2 cellular contexts compared by ENCODE assay signal in the genomic region with DNA sequence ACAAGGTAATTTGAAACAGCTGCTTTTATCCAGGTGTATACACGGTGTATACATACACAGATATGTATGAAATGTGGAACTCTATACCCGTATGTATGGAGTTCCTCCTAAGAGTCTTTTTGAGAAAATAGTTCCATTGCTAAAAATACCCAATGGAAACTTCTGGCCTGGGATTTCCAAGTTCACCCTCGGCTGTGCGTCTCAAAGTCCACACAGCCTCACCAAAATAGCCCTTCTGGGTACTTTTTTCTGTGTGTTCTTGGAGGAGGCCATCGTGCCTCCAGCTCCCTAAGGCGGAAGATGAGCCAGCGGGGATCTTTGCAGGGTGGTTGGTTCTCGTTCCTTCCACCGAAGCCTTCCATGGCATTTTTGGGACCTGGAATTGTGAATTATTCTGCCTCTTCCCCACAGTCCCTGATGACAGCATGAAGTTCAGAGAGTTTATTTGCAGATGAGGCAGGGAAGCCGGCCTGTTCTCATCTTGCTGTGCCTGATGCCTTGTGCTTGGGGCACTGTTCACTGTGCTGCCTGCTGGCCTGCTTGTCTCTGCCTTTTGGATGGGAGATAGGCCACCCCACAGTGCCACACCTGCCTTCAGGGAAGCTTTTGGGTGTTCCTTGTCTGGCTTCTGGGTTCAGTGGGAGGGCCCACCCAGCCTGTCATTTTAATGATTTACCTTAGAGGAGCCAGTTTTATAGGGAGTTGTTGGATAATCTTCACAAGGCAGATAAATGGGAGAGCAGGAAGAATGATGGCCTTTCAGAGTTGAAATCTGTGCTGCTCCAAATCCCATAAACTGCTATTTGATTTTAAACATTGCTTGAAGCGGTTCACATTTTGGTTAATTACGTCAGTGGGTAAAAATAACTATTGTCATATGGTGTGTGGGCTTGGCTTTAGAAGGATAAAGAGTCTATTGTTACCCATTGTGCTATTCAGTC.
TF ChIP-seq lines count a peak whose summit lies in the region.

No MANE protein-coding gene starts in this region.

TF ChIP-seq in GM12878, 131 proteins besides CTCF, POLR2A, EP300 and RAD21 (continued from another document and continues in another):
- TF ChIP-seq MEF2A (IDR thresholded peaks at IDR 0.05; ENCODE audit: insufficient read depth, low read depth, low read length), result no peak
- no peak for TF ChIP-seq MXI1 (IDR thresholded peaks at IDR 0.05; ENCODE audit: low read depth, low read length)
- TF ChIP-seq, protein P1, sequence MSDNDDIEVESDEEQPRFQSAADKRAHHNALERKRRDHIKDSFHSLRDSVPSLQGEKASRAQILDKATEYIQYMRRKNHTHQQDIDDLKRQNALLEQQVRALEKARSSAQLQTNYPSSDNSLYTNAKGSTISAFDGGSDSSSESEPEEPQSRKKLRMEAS (IDR thresholded peaks at IDR 0.05; ENCODE audit: low read depth, low read length), result no peak
- TF ChIP-seq, protein P2, sequence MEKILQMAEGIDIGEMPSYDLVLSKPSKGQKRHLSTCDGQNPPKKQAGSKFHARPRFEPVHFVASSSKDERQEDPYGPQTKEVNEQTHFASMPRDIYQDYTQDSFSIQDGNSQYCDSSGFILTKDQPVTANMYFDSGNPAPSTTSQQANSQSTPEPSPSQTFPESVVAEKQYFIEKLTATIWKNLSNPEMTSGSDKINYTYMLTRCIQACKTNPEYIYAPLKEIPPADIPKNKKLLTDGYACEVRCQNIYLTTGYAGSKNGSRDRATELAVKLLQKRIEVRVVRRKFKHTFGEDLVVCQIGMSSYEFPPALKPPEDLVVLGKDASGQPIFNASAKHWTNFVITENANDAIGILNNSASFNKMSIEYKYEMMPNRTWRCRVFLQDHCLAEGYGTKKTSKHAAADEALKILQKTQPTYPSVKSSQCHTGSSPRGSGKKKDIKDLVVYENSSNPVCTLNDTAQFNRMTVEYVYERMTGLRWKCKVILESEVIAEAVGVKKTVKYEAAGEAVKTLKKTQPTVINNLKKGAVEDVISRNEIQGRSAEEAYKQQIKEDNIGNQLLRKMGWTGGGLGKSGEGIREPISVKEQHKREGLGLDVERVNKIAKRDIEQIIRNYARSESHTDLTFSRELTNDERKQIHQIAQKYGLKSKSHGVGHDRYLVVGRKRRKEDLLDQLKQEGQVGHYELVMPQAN (conservative IDR thresholded peaks at IDR 0.05), result no peak
- TF ChIP-seq, protein P3, sequence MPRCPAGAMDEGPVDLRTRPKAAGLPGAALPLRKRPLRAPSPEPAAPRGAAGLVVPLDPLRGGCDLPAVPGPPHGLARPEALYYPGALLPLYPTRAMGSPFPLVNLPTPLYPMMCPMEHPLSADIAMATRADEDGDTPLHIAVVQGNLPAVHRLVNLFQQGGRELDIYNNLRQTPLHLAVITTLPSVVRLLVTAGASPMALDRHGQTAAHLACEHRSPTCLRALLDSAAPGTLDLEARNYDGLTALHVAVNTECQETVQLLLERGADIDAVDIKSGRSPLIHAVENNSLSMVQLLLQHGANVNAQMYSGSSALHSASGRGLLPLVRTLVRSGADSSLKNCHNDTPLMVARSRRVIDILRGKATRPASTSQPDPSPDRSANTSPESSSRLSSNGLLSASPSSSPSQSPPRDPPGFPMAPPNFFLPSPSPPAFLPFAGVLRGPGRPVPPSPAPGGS (IDR thresholded peaks at IDR 0.05; ENCODE audit: borderline replicate concordance, insufficient read depth, low read depth, low read length, poor library complexity, severe bottlenecking), result no peak
- TF ChIP-seq, protein P4, sequence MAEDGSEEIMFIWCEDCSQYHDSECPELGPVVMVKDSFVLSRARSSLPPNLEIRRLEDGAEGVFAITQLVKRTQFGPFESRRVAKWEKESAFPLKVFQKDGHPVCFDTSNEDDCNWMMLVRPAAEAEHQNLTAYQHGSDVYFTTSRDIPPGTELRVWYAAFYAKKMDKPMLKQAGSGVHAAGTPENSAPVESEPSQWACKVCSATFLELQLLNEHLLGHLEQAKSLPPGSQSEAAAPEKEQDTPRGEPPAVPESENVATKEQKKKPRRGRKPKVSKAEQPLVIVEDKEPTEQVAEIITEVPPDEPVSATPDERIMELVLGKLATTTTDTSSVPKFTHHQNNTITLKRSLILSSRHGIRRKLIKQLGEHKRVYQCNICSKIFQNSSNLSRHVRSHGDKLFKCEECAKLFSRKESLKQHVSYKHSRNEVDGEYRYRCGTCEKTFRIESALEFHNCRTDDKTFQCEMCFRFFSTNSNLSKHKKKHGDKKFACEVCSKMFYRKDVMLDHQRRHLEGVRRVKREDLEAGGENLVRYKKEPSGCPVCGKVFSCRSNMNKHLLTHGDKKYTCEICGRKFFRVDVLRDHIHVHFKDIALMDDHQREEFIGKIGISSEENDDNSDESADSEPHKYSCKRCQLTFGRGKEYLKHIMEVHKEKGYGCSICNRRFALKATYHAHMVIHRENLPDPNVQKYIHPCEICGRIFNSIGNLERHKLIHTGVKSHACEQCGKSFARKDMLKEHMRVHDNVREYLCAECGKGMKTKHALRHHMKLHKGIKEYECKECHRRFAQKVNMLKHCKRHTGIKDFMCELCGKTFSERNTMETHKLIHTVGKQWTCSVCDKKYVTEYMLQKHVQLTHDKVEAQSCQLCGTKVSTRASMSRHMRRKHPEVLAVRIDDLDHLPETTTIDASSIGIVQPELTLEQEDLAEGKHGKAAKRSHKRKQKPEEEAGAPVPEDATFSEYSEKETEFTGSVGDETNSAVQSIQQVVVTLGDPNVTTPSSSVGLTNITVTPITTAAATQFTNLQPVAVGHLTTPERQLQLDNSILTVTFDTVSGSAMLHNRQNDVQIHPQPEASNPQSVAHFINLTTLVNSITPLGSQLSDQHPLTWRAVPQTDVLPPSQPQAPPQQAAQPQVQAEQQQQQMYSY (CRISPR knock-in tag; IDR thresholded peaks at IDR 0.05), result no peak
- TF ChIP-seq NR2C2 (IDR thresholded peaks at IDR 0.05; ENCODE audit: borderline replicate concordance, control insufficient read depth, insufficient read length, low read depth), result no peak
- TF ChIP-seq POU2F2 (IDR thresholded peaks at IDR 0.05; ENCODE audit: borderline replicate concordance, low read depth, low read length), result no peak
- no peak for TF ChIP-seq SUZ12 (IDR thresholded peaks at IDR 0.05; ENCODE audit: unreplicated experiment)
- TF ChIP-seq RCOR1 (conservative IDR thresholded peaks at IDR 0.05; ENCODE audit: low read depth, low read length), result no peak
- TF ChIP-seq CBX3 (IDR thresholded peaks at IDR 0.05; ENCODE audit: borderline replicate concordance, low read depth), result no peak
- TF ChIP-seq FOXM1 (IDR thresholded peaks at IDR 0.05; ENCODE audit: low read depth, low read length), result no peak
- no peak for TF ChIP-seq SIX5 (IDR thresholded peaks at IDR 0.05; ENCODE audit: low read depth, low read length, severe bottlenecking)
- TF ChIP-seq CREM (IDR thresholded peaks at IDR 0.05; ENCODE audit: low read depth), result peak; percentile 24; the same call in 1 of the 2 replicates
- TF ChIP-seq WRNIP1 (IDR thresholded peaks at IDR 0.05; ENCODE audit: borderline replicate concordance, low read depth, low read length), result no peak
- TF ChIP-seq POLR2AphosphoS5 (IDR thresholded peaks at IDR 0.05; ENCODE audit: low read length), result no peak
- no peak for TF ChIP-seq CEBPB (IDR thresholded peaks at IDR 0.05; ENCODE audit: borderline replicate concordance in 1 of 2, low read depth in 2 of 2, low read length in 2 of 2)
- no peak for TF ChIP-seq SMAD1 (IDR thresholded peaks at IDR 0.05; ENCODE audit: low read depth, partially characterized antibody)
- TF ChIP-seq MTA3 (IDR thresholded peaks at IDR 0.05; ENCODE audit: borderline replicate concordance, low read length), result no peak
- TF ChIP-seq STAT3 (IDR thresholded peaks at IDR 0.05; ENCODE audit: low read depth, low read length), result no peak
- TF ChIP-seq DPF2 (IDR thresholded peaks at IDR 0.05), result no peak
- no peak for TF ChIP-seq NR2C1 (IDR thresholded peaks at IDR 0.05)

TF ChIP-seq in HepG2, 621 proteins besides CTCF, POLR2A, EP300 and RAD21 (continued from another document and continues in another):
- TF ChIP-seq, protein P5, sequence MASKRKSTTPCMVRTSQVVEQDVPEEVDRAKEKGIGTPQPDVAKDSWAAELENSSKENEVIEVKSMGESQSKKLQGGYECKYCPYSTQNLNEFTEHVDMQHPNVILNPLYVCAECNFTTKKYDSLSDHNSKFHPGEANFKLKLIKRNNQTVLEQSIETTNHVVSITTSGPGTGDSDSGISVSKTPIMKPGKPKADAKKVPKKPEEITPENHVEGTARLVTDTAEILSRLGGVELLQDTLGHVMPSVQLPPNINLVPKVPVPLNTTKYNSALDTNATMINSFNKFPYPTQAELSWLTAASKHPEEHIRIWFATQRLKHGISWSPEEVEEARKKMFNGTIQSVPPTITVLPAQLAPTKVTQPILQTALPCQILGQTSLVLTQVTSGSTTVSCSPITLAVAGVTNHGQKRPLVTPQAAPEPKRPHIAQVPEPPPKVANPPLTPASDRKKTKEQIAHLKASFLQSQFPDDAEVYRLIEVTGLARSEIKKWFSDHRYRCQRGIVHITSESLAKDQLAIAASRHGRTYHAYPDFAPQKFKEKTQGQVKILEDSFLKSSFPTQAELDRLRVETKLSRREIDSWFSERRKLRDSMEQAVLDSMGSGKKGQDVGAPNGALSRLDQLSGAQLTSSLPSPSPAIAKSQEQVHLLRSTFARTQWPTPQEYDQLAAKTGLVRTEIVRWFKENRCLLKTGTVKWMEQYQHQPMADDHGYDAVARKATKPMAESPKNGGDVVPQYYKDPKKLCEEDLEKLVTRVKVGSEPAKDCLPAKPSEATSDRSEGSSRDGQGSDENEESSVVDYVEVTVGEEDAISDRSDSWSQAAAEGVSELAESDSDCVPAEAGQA (IDR thresholded peaks at IDR 0.05; ENCODE audit: low read depth), result no peak
- TF ChIP-seq, protein P5 (CRISPR knock-in tag; IDR thresholded peaks at IDR 0.05; ENCODE audit: borderline replicate concordance), result no peak
- TF ChIP-seq YEATS4 (CRISPR knock-in tag; IDR thresholded peaks at IDR 0.05; ENCODE audit: borderline replicate concordance), result no peak
- no peak for TF ChIP-seq ZNF446 (CRISPR knock-in tag; IDR thresholded peaks at IDR 0.05)
- no peak for TF ChIP-seq SPEN (CRISPR knock-in tag; IDR thresholded peaks at IDR 0.05; ENCODE audit: low read depth)
- TF ChIP-seq ZNF367 (CRISPR knock-in tag; IDR thresholded peaks at IDR 0.05; ENCODE audit: borderline replicate concordance), result no peak
- TF ChIP-seq PCBP1 (IDR thresholded peaks at IDR 0.05; ENCODE audit: borderline replicate concordance, low read depth, low read length), result no peak
- no peak for TF ChIP-seq ZNF776 (CRISPR knock-in tag; IDR thresholded peaks at IDR 0.05)
- TF ChIP-seq NR2F6 (IDR thresholded peaks at IDR 0.05), result no peak
- TF ChIP-seq NR2F6 (CRISPR knock-in tag; IDR thresholded peaks at IDR 0.05), result no peak
- TF ChIP-seq RFXANK (CRISPR knock-in tag; IDR thresholded peaks at IDR 0.05), result peak; percentile 80; the same call in 1 of the 2 replicates
- TF ChIP-seq, protein P6, sequence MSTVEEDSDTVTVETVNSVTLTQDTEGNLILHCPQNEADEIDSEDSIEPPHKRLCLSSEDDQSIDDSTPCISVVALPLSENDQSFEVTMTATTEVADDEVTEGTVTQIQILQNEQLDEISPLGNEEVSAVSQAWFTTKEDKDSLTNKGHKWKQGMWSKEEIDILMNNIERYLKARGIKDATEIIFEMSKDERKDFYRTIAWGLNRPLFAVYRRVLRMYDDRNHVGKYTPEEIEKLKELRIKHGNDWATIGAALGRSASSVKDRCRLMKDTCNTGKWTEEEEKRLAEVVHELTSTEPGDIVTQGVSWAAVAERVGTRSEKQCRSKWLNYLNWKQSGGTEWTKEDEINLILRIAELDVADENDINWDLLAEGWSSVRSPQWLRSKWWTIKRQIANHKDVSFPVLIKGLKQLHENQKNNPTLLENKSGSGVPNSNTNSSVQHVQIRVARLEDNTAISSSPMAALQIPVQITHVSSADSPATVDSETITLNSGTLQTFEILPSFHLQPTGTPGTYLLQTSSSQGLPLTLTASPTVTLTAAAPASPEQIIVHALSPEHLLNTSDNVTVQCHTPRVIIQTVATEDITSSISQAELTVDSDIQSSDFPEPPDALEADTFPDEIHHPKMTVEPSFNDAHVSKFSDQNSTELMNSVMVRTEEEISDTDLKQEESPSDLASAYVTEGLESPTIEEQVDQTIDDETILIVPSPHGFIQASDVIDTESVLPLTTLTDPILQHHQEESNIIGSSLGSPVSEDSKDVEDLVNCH (CRISPR knock-in tag; IDR thresholded peaks at IDR 0.05), result no peak
- peak; percentile 40; the same call in 1 of the 2 replicates for TF ChIP-seq ZFX (CRISPR knock-in tag; IDR thresholded peaks at IDR 0.05; ENCODE audit: low read depth)
- TF ChIP-seq, protein P7, sequence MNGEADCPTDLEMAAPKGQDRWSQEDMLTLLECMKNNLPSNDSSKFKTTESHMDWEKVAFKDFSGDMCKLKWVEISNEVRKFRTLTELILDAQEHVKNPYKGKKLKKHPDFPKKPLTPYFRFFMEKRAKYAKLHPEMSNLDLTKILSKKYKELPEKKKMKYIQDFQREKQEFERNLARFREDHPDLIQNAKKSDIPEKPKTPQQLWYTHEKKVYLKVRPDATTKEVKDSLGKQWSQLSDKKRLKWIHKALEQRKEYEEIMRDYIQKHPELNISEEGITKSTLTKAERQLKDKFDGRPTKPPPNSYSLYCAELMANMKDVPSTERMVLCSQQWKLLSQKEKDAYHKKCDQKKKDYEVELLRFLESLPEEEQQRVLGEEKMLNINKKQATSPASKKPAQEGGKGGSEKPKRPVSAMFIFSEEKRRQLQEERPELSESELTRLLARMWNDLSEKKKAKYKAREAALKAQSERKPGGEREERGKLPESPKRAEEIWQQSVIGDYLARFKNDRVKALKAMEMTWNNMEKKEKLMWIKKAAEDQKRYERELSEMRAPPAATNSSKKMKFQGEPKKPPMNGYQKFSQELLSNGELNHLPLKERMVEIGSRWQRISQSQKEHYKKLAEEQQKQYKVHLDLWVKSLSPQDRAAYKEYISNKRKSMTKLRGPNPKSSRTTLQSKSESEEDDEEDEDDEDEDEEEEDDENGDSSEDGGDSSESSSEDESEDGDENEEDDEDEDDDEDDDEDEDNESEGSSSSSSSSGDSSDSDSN (CRISPR knock-in tag; IDR thresholded peaks at IDR 0.05), result 0 out of 2 replicates have a peak, but pooled peaks have one; percentile 24
- TF ChIP-seq HOXA7 (CRISPR knock-in tag; IDR thresholded peaks at IDR 0.05), result no peak
